ENCODE assay signal across 1 cellular context in genomic region chr4:41196633-41197332, GRCh38.
A peak's percentile ranks its signal among the peaks of the same experiment; 100 is the strongest.
TF ChIP-seq lines count a peak whose summit lies in the region.

No MANE protein-coding gene starts in this region.

TF ChIP-seq in IMR-90, 13 proteins besides CTCF, POLR2A, EP300 and RAD21:
- TF ChIP-seq RCOR1 (IDR thresholded peaks at IDR 0.05; ENCODE audit: insufficient replicate concordance, low read length) (no peak), MXI1 (IDR thresholded peaks at IDR 0.05; ENCODE audit: borderline replicate concordance, low read depth, low read length) (no peak), CEBPB (IDR thresholded peaks at IDR 0.05; ENCODE audit: low read depth, low read length) (no peak), RFX5 (IDR thresholded peaks at IDR 0.05; ENCODE audit: low read depth, low read length) (no peak), MAFK (IDR thresholded peaks at IDR 0.05; ENCODE audit: low read depth, low read length) (peak; percentile 92)
